5 cellular contexts compared by ENCODE assay signal in the genomic region with DNA sequence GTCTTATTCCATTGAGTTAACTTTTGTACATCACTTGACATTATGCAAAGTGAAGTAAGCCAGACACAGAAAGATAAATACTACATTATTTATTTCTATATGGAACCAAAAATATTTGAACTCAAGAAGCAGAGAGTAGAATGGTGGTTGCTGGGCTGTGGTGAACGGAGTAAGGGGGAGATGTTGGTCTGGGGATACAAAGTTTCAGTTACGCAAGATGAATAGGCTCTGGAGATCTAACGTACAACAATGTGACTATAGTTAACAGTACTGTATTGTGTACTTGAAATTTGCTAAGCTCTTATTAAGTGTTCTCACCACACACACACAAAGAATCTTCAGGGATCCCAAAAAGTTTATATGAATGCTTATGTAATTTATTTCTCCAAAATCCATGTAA.
"Had no signal": no experiment of that assay in that cellular context is flagged by ENCODE, and none has a peak within 500 bp of the region (broad histone marks: within the 10 kb centered on the region; RNA-seq: fewer than 3 reads in every experiment).

No MANE protein-coding gene starts in this region.

- H3K27me3 Mint-ChIP-seq: IgD-negative memory B cell had no signal

- H3K4me3 Mint-ChIP-seq: IgD-negative memory B cell had no signal

- H3K4me1 Mint-ChIP-seq: IgD-negative memory B cell had no signal

- H3K27ac ChIP-seq: HL-60 had no signal

- DNase-seq: IMR-90, KBM-7 had no signal

- H3K4me3 ChIP-seq: K562 had no signal

- H3K36me3 Mint-ChIP-seq: IgD-negative memory B cell had no signal

- H3K27ac Mint-ChIP-seq: IgD-negative memory B cell had no signal
